In genomic region chr21:45972716-45973474, GRCh38 we compare ENCODE assay signal across 8 cellular contexts. TPM values are rescaled to one million over a fixed set of nuclear protein-coding genes. Genes with fewer than 3 reads are reported as not detected.
A peak's percentile ranks its signal among the peaks of the same experiment; 100 is the strongest.
DNase-seq lines count a peak whose midpoint lies in the region; ATAC-seq, FAIRE-seq and TF ChIP-seq lines count a peak whose summit lies in the region.

No MANE protein-coding gene starts in this region.

- POLR2A ChIA-PET in SK-N-SH (lab: Yijun Ruan, JAX), result interaction anchor here (0.6 to 2.5 kb wide), 9 partner anchors 8 to 375 kb away, joined by 3 to 13 read pairs (median 4); partner anchors contain the start of gene COL6A1

- H3F3A ChIP-seq in GM23248 (ENCODE audit: insufficient read depth) (peaks cover 4% of the 10 kb centered on the region; the same call in 1 of the 2 replicates), SK-N-SH (replicated peaks; ENCODE audit: insufficient read depth) (peaks cover 3% of the 10 kb centered on the region)

- no peaks in the 10 kb centered on the region for H3K79me2 ChIP-seq in GM23248 (ENCODE audit: insufficient read depth)
- H3K79me2 ChIP-seq in SK-N-SH (ENCODE audit: insufficient read depth), result no peaks in the 10 kb centered on the region

- H2AFZ ChIP-seq in GM23248 (peak overlapping the region; percentile 13; the same call in 1 of the 2 replicates), SK-N-SH (ENCODE audit: low read depth) (peak overlapping the region; percentile 82; the same call in 1 of the 2 replicates)

- H3K27ac ChIP-seq in GM23248, result peak overlapping the region; percentile 84
- peak overlapping the region; percentile 27 to 98; a peak in 3 of 4 replicates for H3K27ac ChIP-seq in SK-N-SH (ENCODE audit: low read depth in 2 of 2, low read length in 1 of 2)
- peak overlapping the region; percentile 9 to 66 (median 38) for H3K27ac ChIP-seq in pancreas

- H3K4me3 ChIP-seq in GM23248 (peak overlapping the region; percentile 56), SK-N-SH (ENCODE audit: low read depth in 2 of 2, low read length in 1 of 2) (peak overlapping the region in 1 of 2 experiments; percentile 41; a peak in 2 of 4 replicates), fibroblast of villous mesenchyme (ENCODE audit: low read depth, low read length) (peak overlapping the region; percentile 55), pancreas (peak overlapping the region in 3 of 4 donors; percentile 28 to 50 (median 50))

- peaks cover 40% of the 10 kb centered on the region for H3K4me1 ChIP-seq in GM23248 (ENCODE audit: insufficient read depth)
- peaks cover 23 to 67% of the 10 kb centered on the region in 2 experiments; a peak in 3 of 4 replicates for H3K4me1 ChIP-seq in SK-N-SH (ENCODE audit: control insufficient read depth in 1 of 2, insufficient read depth in 2 of 2, low read depth in 1 of 2, low read length in 1 of 2)
- peaks cover 0 to 7% (median 0%) of the 10 kb centered on the region in 3 donors for H3K4me1 ChIP-seq in pancreas

- WGBS in GM23248 (ENCODE audit: low coverage in 1 of 2, low lambda C conversion rate in 2 of 2, missing lambda C conversion rate in 2 of 2), 2 experiments, result 2 to 3% methylated on average over 44 to 54 of the region's 58 CpGs
- WGBS in SK-N-SH (ENCODE audit: low lambda C conversion rate), result 15% methylated on average over 4 of the region's 58 CpGs
- WGBS in pancreas, 2 donors, result 11 to 12% methylated on average over 54 to 58 of the region's 58 CpGs

- 0 out of 4 replicates have a peak, but pooled peaks of 1 of the 2 experiments have one; percentile 7 for TF ChIP-seq EP300 in SK-N-SH (IDR thresholded peaks at IDR 0.05; ENCODE audit: borderline replicate concordance in 1 of 2, low read depth in 1 of 2, low read length in 1 of 2)

- H3K9ac ChIP-seq in GM23248 (peak overlapping the region; percentile 79), SK-N-SH (no peak overlapping the region; the same call in 1 of the 2 replicates)

- H3K36me3 ChIP-seq in GM23248 (ENCODE audit: low read depth) (no peaks in the 10 kb centered on the region), SK-N-SH (replicated peaks in 1 of 2; ENCODE audit: control insufficient read depth in 1 of 2, insufficient read depth in 2 of 2, low read length in 1 of 2) (no peaks in the 10 kb centered on the region), pancreas (no peaks in the 10 kb centered on the region)

- no peak for FAIRE-seq in pancreas (lab: Jason Lieb, UNC)

- no peak for TF ChIP-seq RAD21 in SK-N-SH (IDR thresholded peaks at IDR 0.05; ENCODE audit: low read length)

- peak; percentile 92 for DNase-seq in GM23248
- peak; percentile 80 for DNase-seq in SK-N-SH
- DNase-seq in fibroblast of villous mesenchyme (ENCODE audit: low read depth), result peak; percentile 96
- peak in 4 of 6 donors; percentile 43 to 84 (median 60) for DNase-seq in pancreas
- DNase-seq in stimulated activated CD4-positive, alpha-beta T cell treated with anti-CD3 and anti-CD28 coated beads, Interleukin-4, amount 100 ng/mL, for 24 hours, result no peak
- DNase-seq in hippocampal formation (lab: John Stamatoyannopoulos, UW), result no peak
- no peak for DNase-seq in GDM1 (lab: John Stamatoyannopoulos, UW)

- no peak for TF ChIP-seq CTCF in SK-N-SH (IDR thresholded peaks at IDR 0.05)
- TF ChIP-seq CTCF in fibroblast of villous mesenchyme (IDR thresholded peaks at IDR 0.05; ENCODE audit: insufficient read depth, low read depth, low read length), result no peak
- no peak for TF ChIP-seq CTCF in pancreas (IDR thresholded peaks at IDR 0.05)

- H3K27me3 ChIP-seq in GM23248 (replicated peaks; ENCODE audit: insufficient read depth), result no peaks in the 10 kb centered on the region
- no peaks in the 10 kb centered on the region for H3K27me3 ChIP-seq in SK-N-SH (ENCODE audit: insufficient read depth)
- peaks cover 0 to 4% (median 0%) of the 10 kb centered on the region in 4 donors for H3K27me3 ChIP-seq in pancreas

- ATAC-seq in pancreas (peak; percentile 10 to 46 (median 28)), GM21423 (IDR thresholded peaks at IDR 0.05; ENCODE audit: unreplicated experiment) (no peak)

- intact Hi-C loops in pancreas (cut with DNase I), result loop anchor here in 1 of 3 donors (10.0 kb wide), 1 partner anchor 58 kb away; no protein-coding TSS in a partner anchor

- H3K9me3 ChIP-seq in GM23248 (ENCODE audit: low read depth) (no peaks in the 10 kb centered on the region), SK-N-SH (no peaks in the 10 kb centered on the region), pancreas (no peaks in the 10 kb centered on the region)

- H4K20me1 ChIP-seq in GM23248 (ENCODE audit: insufficient read depth) (no peaks in the 10 kb centered on the region), SK-N-SH (ENCODE audit: insufficient read depth) (no peaks in the 10 kb centered on the region)

- H3K4me2 ChIP-seq in GM23248 (ENCODE audit: unreplicated experiment) (peak overlapping the region; percentile 76), SK-N-SH (peak overlapping the region; percentile 69)

- CTCF ChIA-PET in SK-N-SH (lab: Yijun Ruan, JAX), result interaction anchor here (0.6 to 3.5 kb wide), 17 partner anchors 9 to 417 kb away, joined by 3 to 15 read pairs (median 3); partner anchors contain the start of genes COL6A1 and COL6A2

- in situ Hi-C loops in GM23248 (cut with MboI), result loop anchor here (5.0 kb wide), 1 partner anchor 129 kb away; no protein-coding TSS in a partner anchor

- no peaks in the 10 kb centered on the region for H3K9me2 ChIP-seq in GM23248 (ENCODE audit: insufficient read depth)
- H3K9me2 ChIP-seq in SK-N-SH, result no peaks in the 10 kb centered on the region

TF ChIP-seq in SK-N-SH, 30 proteins besides CTCF, POLR2A, EP300 and RAD21:
- TF ChIP-seq GABPA (IDR thresholded peaks at IDR 0.05; ENCODE audit: low read depth), result peak; percentile 44; the same call in 1 of the 2 replicates
- TF ChIP-seq EZH2phosphoT487 (IDR thresholded peaks at IDR 0.05; ENCODE audit: borderline replicate concordance, low read depth), result no peak
- TF ChIP-seq MXI1 (IDR thresholded peaks at IDR 0.05; ENCODE audit: low read depth, low read length), result no peak; the same call in 1 of the 2 replicates
- 0 out of 2 replicates have a peak, but pooled peaks have one; percentile 21 for TF ChIP-seq RCOR1 (IDR thresholded peaks at IDR 0.05; ENCODE audit: low read length)
- peak; percentile 17 for TF ChIP-seq CHD2 (IDR thresholded peaks at IDR 0.05; ENCODE audit: low read length, partially characterized antibody)
- TF ChIP-seq NFIC (IDR thresholded peaks at IDR 0.05; ENCODE audit: borderline replicate concordance), result 0 out of 2 replicates have a peak, but pooled peaks have one; percentile 14
- TF ChIP-seq GATA2 (CRISPR knock-in tag; IDR thresholded peaks at IDR 0.05), result no peak
- TF ChIP-seq TCF12 (IDR thresholded peaks at IDR 0.05), result peak; percentile 68
- no peak for TF ChIP-seq ZBTB33 (IDR thresholded peaks at IDR 0.05; ENCODE audit: borderline replicate concordance, low read depth)
- TF ChIP-seq MEF2A (IDR thresholded peaks at IDR 0.05; ENCODE audit: borderline replicate concordance, low read depth), result no peak

RNA-seq across cellular contexts. Expression of gene COL6A1, which starts 8.7 kb away (rescaled TPM):
- total RNA-seq in GM23248 (2014; rRNA removed; shearing (Covaris generic)), result 1,783 and 1,897 TPM in 2 replicates
- 685 and 707 TPM in 2 replicates for polyA plus RNA-seq in GM23248 (2016; fragmentation: Nextera tagmentation; extraction: Ambion mirVana)
- polyA plus RNA-seq in SK-N-SH (2012; rRNA removed), result 37.3 and 107 TPM in 2 replicates
- polyA plus RNA-seq in SK-N-SH (2012; cell fraction: cytosol; rRNA removed), result 34.3 and 65.0 TPM in 2 replicates
- polyA plus RNA-seq in SK-N-SH (2012; cell fraction: nucleus; rRNA removed), result 241 and 268 TPM in 2 replicates
- 538 and 819 TPM in 2 replicates for total RNA-seq in fibroblast of villous mesenchyme
- total RNA-seq in pancreas, result 100 to 1,000 TPM in 1 of 6 donors, 10 to 100 TPM in 5; 22.9 to 101 (median 41.9) TPM
- 100 to 1,000 TPM in 1 of 2 donors, 10 to 100 TPM in 1; 97.4 to 131 TPM for polyA plus RNA-seq in pancreas

Comparison
In these comparisons a context has a peak if more than half of its experiments do, and no peak if none do; other contexts are left out.
1. DNase-seq: peak in GM23248 (single experiment), SK-N-SH (single experiment), fibroblast of villous mesenchyme (single experiment) and pancreas (4 of 6); none in stimulated activated CD4-positive, alpha-beta T cell treated with anti-CD3 and anti-CD28 coated beads, Interleukin-4, amount 100 ng/mL, for 24 hours (single experiment), hippocampal formation (0 of 2) and GDM1 (single experiment).
2. Peak in every context shown above with its lines, with median percentiles within 50 percentile points of each other: H3K27ac ChIP-seq.